Comparison of ENCODE assay signal across 14 cellular contexts in the genomic region with DNA sequence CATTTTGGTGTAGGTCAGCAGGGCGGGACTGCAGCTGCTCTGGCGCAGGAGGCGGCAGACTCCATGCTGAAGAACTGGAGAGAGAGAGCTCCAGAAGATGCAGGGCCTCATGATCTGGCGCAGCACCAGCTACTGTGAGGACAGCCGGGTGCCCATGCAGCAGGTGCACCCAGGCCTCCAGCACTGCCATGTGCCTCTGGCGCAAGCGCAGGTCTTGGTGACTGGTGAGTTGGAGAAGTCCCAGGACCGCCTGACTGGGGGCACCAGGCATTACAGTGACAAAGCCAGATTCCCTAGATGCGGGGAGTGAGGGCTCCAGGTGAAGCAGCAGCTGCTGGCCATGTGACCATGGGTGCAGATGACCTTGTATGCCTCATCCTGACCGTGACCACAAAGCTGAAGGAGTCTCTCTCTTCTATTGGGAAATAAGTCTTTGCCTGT. TPM values are rescaled to one million over a fixed set of nuclear protein-coding genes. Genes with fewer than 3 reads are reported as not detected.
DNase-seq lines count a peak whose midpoint lies in the region; ATAC-seq and TF ChIP-seq lines count a peak whose summit lies in the region.
"Had no signal": no experiment of that assay in that cellular context is flagged by ENCODE, and none has a peak within 500 bp of the region (broad histone marks: within the 10 kb centered on the region; RNA-seq: fewer than 3 reads in every experiment).

No MANE protein-coding gene starts in this region.

- H3K36me3 ChIP-seq in mucosa of descending colon (ENCODE audit: low read depth) (no peaks in the 10 kb centered on the region), MG63 (peaks cover 11% of the 10 kb centered on the region), Caco-2 (ENCODE audit: control insufficient read depth, insufficient read depth, low read length) (no peaks in the 10 kb centered on the region)
- H3K36me3 ChIP-seq: ascending aorta had no signal

- H3K27me3 ChIP-seq in HL-60 (ENCODE audit: insufficient read depth, poor library complexity, severe bottlenecking) (no peaks in the 10 kb centered on the region), MG63 (no peaks in the 10 kb centered on the region), Caco-2 (replicated peaks; ENCODE audit: control insufficient read depth, insufficient read depth, low read length) (no peaks in the 10 kb centered on the region)
- H3K27me3 ChIP-seq: ascending aorta had no signal

- H3K4me3 Mint-ChIP-seq in CD14-positive monocyte: no peak overlapping the region
- H3K4me3 Mint-ChIP-seq in activated T-helper 1 cell treated with anti-CD3 and anti-CD28 coated beads, Interleukin-12 subunit alpha, Interleukin-12 subunit beta, Interleukin-2, Interleukin-4 antibody, amounts not matched to agents 30 ng/mL and 10 ng/mL and 1 ng/mL, durations not matched to agents 14 hours and 24 hours and 36 hours: no peak overlapping the region
- H3K4me3 Mint-ChIP-seq in Caco-2 (ENCODE audit: unreplicated experiment): no peak overlapping the region
- H3K4me3 Mint-ChIP-seq: activated B cell treated with CpG ODN at 0.5 μM for 24 hours; activated T-cell treated with anti-CD3 and anti-CD28 coated beads, Interleukin-2, amount 50 U/mL, for 24 hours; nephron progenitor cell had no signal

- H3K4me3 ChIP-seq in HL-60 (replicated peaks; ENCODE audit: insufficient read depth, low read length) (no peak overlapping the region), mucosa of descending colon (no peak overlapping the region), MG63 (no peak overlapping the region), Caco-2 (ENCODE audit: low read depth, low read length) (no peak overlapping the region)
- H3K4me3 ChIP-seq: ascending aorta had no signal

- ATAC-seq in mucosa of descending colon: no peak

- no peaks in the 10 kb centered on the region for H3K36me3 Mint-ChIP-seq in CD14-positive monocyte
- H3K36me3 Mint-ChIP-seq in activated T-helper 1 cell treated with anti-CD3 and anti-CD28 coated beads, Interleukin-12 subunit alpha, Interleukin-12 subunit beta, Interleukin-2, Interleukin-4 antibody, amounts not matched to agents 30 ng/mL and 10 ng/mL and 1 ng/mL, durations not matched to agents 14 hours and 24 hours and 36 hours (ENCODE audit: low read depth): peaks cover 4% of the 10 kb centered on the region
- H3K36me3 Mint-ChIP-seq in Caco-2 (ENCODE audit: insufficient read depth, unreplicated experiment): no peaks in the 10 kb centered on the region

- H3K9me3 Mint-ChIP-seq in CD14-positive monocyte (peaks cover 0 to 8% (median 0%) of the 10 kb centered on the region in 7 donors), Caco-2 (ENCODE audit: unreplicated experiment) (no peaks in the 10 kb centered on the region)
- no peaks in the 10 kb centered on the region for H3K9me3 Mint-ChIP-seq in activated T-helper 1 cell treated with anti-CD3 and anti-CD28 coated beads, Interleukin-12 subunit alpha, Interleukin-12 subunit beta, Interleukin-2, Interleukin-4 antibody, amounts not matched to agents 30 ng/mL and 10 ng/mL and 1 ng/mL, durations not matched to agents 14 hours and 24 hours and 36 hours
- H3K9me3 Mint-ChIP-seq: activated B cell treated with CpG ODN at 0.5 μM for 24 hours; activated T-cell treated with anti-CD3 and anti-CD28 coated beads, Interleukin-2, amount 50 U/mL, for 24 hours; nephron progenitor cell had no signal

- H3K9me3 ChIP-seq in mucosa of descending colon (peaks cover 3% of the 10 kb centered on the region), MG63 (no peaks in the 10 kb centered on the region), Caco-2 (no peaks in the 10 kb centered on the region)
- H3K9me3 ChIP-seq: ascending aorta had no signal

- H3K27ac ChIP-seq in HL-60 (replicated peaks): peak overlapping the region; percentile 60
- H3K27ac ChIP-seq: ascending aorta had no signal

- POLR2A ChIA-PET in Caco-2 (lab: Charles Lee): no interaction called here

- TF ChIP-seq CTCF in CD14-positive monocyte (IDR thresholded peaks at IDR 0.05) (no peak), HL-60 (IDR thresholded peaks at IDR 0.05; ENCODE audit: insufficient read depth, low read length) (no peak), mucosa of descending colon (IDR thresholded peaks at IDR 0.05) (no peak), Caco-2 (IDR thresholded peaks at IDR 0.05; ENCODE audit: insufficient read depth in 1 of 2, low read depth in 1 of 2, low read length in 1 of 2, severe bottlenecking in 1 of 2, unreplicated experiment in 1 of 2) (no peak)

- H3K4me1 ChIP-seq in mucosa of descending colon (ENCODE audit: low read depth): peaks cover 6% of the 10 kb centered on the region
- H3K4me1 ChIP-seq in Caco-2: peaks cover 2% of the 10 kb centered on the region; the same call in 1 of the 2 replicates
- H3K4me1 ChIP-seq: ascending aorta had no signal

- peak; percentile 38 for DNase-seq in CD14-positive monocyte (ENCODE audit: low spot score)
- DNase-seq in HL-60 (ENCODE audit: low read depth in 1 of 2, low spot score in 1 of 2): peak; percentile 79 to 82
- peak; percentile 73 for DNase-seq in RPMI8226
- peak in 2 of 3 donors; percentile 4 to 37 for DNase-seq in mucosa of descending colon
- no peak for DNase-seq in activated T-helper 1 cell treated with anti-CD3 and anti-CD28 coated beads, Interleukin-12 subunit alpha, Interleukin-12 subunit beta, Interleukin-2, Interleukin-4 antibody, amounts not matched to agents 30 ng/mL and 10 ng/mL and 1 ng/mL, durations not matched to agents 14 hours and 24 hours and 36 hours (ENCODE audit: low spot score)
- no peak for DNase-seq in MG63
- no peak for DNase-seq in Caco-2
- DNase-seq in NCI-H1105 treated with DMSO at 0.1 percent for 48 hours (lab: John Stamatoyannopoulos, UW): no peak
- DNase-seq: activated T-cell treated with anti-CD3 and anti-CD28 coated beads, Interleukin-2, amount 50 U/mL, for 24 hours; effector CD8-positive, alpha-beta T cell; NCI-H510A treated with DMSO at 0.1 percent for 48 hours; nephron progenitor cell had no signal

- BruUV-seq in Caco-2 (replicated peaks; lab: Mats Ljungman, UMichigan): no TSS peak

- intact Hi-C loops in CD14-positive monocyte (cut with micrococcal nuclease) (no loop called here), mucosa of descending colon (cut with DNase I, micrococcal nuclease) (no loop called here), Caco-2 (cut with micrococcal nuclease; ENCODE audit: unreplicated experiment) (no loop called here)
- intact Hi-C loops in activated T-helper 1 cell treated with anti-CD3 and anti-CD28 coated beads, Interleukin-12 subunit alpha, Interleukin-12 subunit beta, Interleukin-2, Interleukin-4 antibody, amounts not matched to agents 30 ng/mL and 10 ng/mL and 1 ng/mL, durations not matched to agents 14 hours and 24 hours and 36 hours (cut with micrococcal nuclease): no loop called here

- H3K27ac Mint-ChIP-seq in CD14-positive monocyte (no peak overlapping the region), Caco-2 (ENCODE audit: unreplicated experiment) (no peak overlapping the region)
- H3K27ac Mint-ChIP-seq in activated T-helper 1 cell treated with anti-CD3 and anti-CD28 coated beads, Interleukin-12 subunit alpha, Interleukin-12 subunit beta, Interleukin-2, Interleukin-4 antibody, amounts not matched to agents 30 ng/mL and 10 ng/mL and 1 ng/mL, durations not matched to agents 14 hours and 24 hours and 36 hours: no peak overlapping the region
- H3K27ac Mint-ChIP-seq: activated B cell treated with CpG ODN at 0.5 μM for 24 hours; activated T-cell treated with anti-CD3 and anti-CD28 coated beads, Interleukin-2, amount 50 U/mL, for 24 hours; nephron progenitor cell had no signal

- peaks cover 3 to 6% (median 3%) of the 10 kb centered on the region in 3 donors for H3K27me3 Mint-ChIP-seq in CD14-positive monocyte (ENCODE audit: low read depth in 3 of 3)
- H3K27me3 Mint-ChIP-seq in activated T-helper 1 cell treated with anti-CD3 and anti-CD28 coated beads, Interleukin-12 subunit alpha, Interleukin-12 subunit beta, Interleukin-2, Interleukin-4 antibody, amounts not matched to agents 30 ng/mL and 10 ng/mL and 1 ng/mL, durations not matched to agents 14 hours and 24 hours and 36 hours (ENCODE audit: insufficient read depth): no peaks in the 10 kb centered on the region
- no peaks in the 10 kb centered on the region for H3K27me3 Mint-ChIP-seq in Caco-2 (ENCODE audit: insufficient read depth, unreplicated experiment)
- H3K27me3 Mint-ChIP-seq: activated T-cell treated with anti-CD3 and anti-CD28 coated beads, Interleukin-2, amount 50 U/mL, for 24 hours had no signal

- CTCF ChIA-PET in Caco-2 (lab: Charles Lee): no interaction called here

- H3K4me1 Mint-ChIP-seq in CD14-positive monocyte: no peaks in the 10 kb centered on the region
- peaks cover 10% of the 10 kb centered on the region for H3K4me1 Mint-ChIP-seq in activated T-helper 1 cell treated with anti-CD3 and anti-CD28 coated beads, Interleukin-12 subunit alpha, Interleukin-12 subunit beta, Interleukin-2, Interleukin-4 antibody, amounts not matched to agents 30 ng/mL and 10 ng/mL and 1 ng/mL, durations not matched to agents 14 hours and 24 hours and 36 hours (ENCODE audit: low read depth)
- no peaks in the 10 kb centered on the region for H3K4me1 Mint-ChIP-seq in Caco-2 (ENCODE audit: low read depth, unreplicated experiment)

RNA-seq across cellular contexts. Expression of gene EXOC3, which starts 24.3 kb away (rescaled TPM):
- polyA plus RNA-seq in CD14-positive monocyte: 10 to 100 TPM; 33.2 to 53.8 TPM
- total RNA-seq in mucosa of descending colon (10 to 100 TPM; 67.0 to 89.1 (median 76.8) TPM), Caco-2 (2022) (41.9 and 44.5 TPM in 2 replicates)
- 59.6 and 62.0 TPM in 2 replicates for total RNA-seq in activated T-helper 1 cell treated with anti-CD3 and anti-CD28 coated beads, Interleukin-12 subunit alpha, Interleukin-12 subunit beta, Interleukin-2, Interleukin-4 antibody, amounts not matched to agents 30 ng/mL and 10 ng/mL and 1 ng/mL, durations not matched to agents 14 hours and 24 hours and 36 hours
- total RNA-seq in MG63 (2014; rRNA removed; shearing (Covaris generic); ENCODE audit: low replicate concordance): 11.3 and 19.4 TPM in 2 replicates

Comparison
In these comparisons a context has a peak if more than half of its experiments do, and no peak if none do; other contexts are left out.
1. DNase-seq: peak in CD14-positive monocyte (single experiment), HL-60 (2 of 2), RPMI8226 (single experiment) and mucosa of descending colon (2 of 3); none in activated T-helper 1 cell treated with anti-CD3 and anti-CD28 coated beads, Interleukin-12 subunit alpha, Interleukin-12 subunit beta, Interleukin-2, Interleukin-4 antibody, amounts not matched to agents 30 ng/mL and 10 ng/mL and 1 ng/mL, durations not matched to agents 14 hours and 24 hours and 36 hours (single experiment), MG63 (single experiment), Caco-2 (0 of 2) and NCI-H1105 treated with DMSO at 0.1 percent for 48 hours (single experiment).